In the genomic region with DNA sequence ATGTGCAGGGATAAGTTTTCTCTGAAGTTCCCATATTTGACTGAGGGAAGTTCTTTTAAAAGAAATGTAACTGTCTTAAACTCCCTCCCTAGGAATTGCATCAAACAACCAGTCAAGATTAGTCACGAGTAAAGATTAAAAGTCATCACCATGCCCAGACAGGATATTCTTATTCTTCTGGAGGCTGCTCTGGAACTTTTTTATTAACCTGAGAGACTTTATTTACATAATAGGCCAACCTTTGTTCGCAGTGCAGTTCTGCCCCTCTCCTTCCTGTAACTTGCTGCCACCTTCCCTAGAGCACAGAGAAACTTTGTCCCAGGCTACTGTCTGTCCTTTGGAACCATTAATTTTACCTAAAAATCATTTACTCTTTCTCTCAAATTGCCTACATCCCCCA, we compare ENCODE assay signal across 23 cellular contexts. TPM values are rescaled to one million over a fixed set of nuclear protein-coding genes. Genes with fewer than 3 reads are reported as not detected.
DNase-seq lines count a peak whose midpoint lies in the region; ATAC-seq and TF ChIP-seq lines count a peak whose summit lies in the region.
"Had no signal": no experiment of that assay in that cellular context is flagged by ENCODE, and none has a peak within 500 bp of the region (broad histone marks: within the 10 kb centered on the region; RNA-seq: fewer than 3 reads in every experiment).

No MANE protein-coding gene starts in this region.

- H3K27ac ChIP-seq in breast epithelium (no peak overlapping the region), dorsolateral prefrontal cortex (peak overlapping the region in 1 of 59 donors; percentile 5)
- H3K27ac ChIP-seq: 22Rv1; BLaER1 treated with 17β-estradiol and CSF1 and Interleukin-3, amounts not matched to agents 10 nM and 100 nM; PC-9; SK-N-MC had no signal

- peak; percentile 70 for ATAC-seq in esophagus mucosa
- peak; percentile 90 for ATAC-seq in mucosa of descending colon
- ATAC-seq in GM21786 (IDR thresholded peaks at IDR 0.05; ENCODE audit: unreplicated experiment): no peak
- ATAC-seq: HCT116 had no signal

- H3K36me3 Mint-ChIP-seq in MCF 10A (ENCODE audit: insufficient read depth, unreplicated experiment): no peaks in the 10 kb centered on the region

- CTCF ChIA-PET in MCF 10A (lab: Yijun Ruan, JAX): no interaction called here

- peaks cover 13% of the 10 kb centered on the region for H3K9me3 Mint-ChIP-seq in MCF 10A (ENCODE audit: unreplicated experiment)

- H3K4me1 ChIP-seq in breast epithelium (no peaks in the 10 kb centered on the region), mucosa of descending colon (ENCODE audit: low read depth) (no peaks in the 10 kb centered on the region)
- H3K4me1 ChIP-seq: BLaER1 treated with 17β-estradiol and CSF1 and Interleukin-3, amounts not matched to agents 10 nM and 100 nM had no signal

- TF ChIP-seq CTCF in MCF 10A (IDR thresholded peaks at IDR 0.05; ENCODE audit: unreplicated experiment): no peak
- no peak for TF ChIP-seq CTCF in breast epithelium (IDR thresholded peaks at IDR 0.05)
- TF ChIP-seq CTCF in mucosa of descending colon (IDR thresholded peaks at IDR 0.05): no peak
- no peak for TF ChIP-seq CTCF in dorsolateral prefrontal cortex (IDR thresholded peaks at IDR 0.05 in 54 of 56, conservative IDR thresholded peaks at IDR 0.05 in 2 of 56; ENCODE audit: low read depth in 1 of 56, partially characterized antibody in 56 of 56)

- no peak for TF ChIP-seq POLR2A in breast epithelium (IDR thresholded peaks at IDR 0.05)

- H3K4me3 ChIP-seq in breast epithelium: no peak overlapping the region
- no peak overlapping the region for H3K4me3 ChIP-seq in mucosa of descending colon
- no peak overlapping the region for H3K4me3 ChIP-seq in dorsolateral prefrontal cortex
- H3K4me3 ChIP-seq: BLaER1 treated with 17β-estradiol and CSF1 and Interleukin-3, amounts not matched to agents 10 nM and 100 nM; PC-9; SK-N-MC had no signal

- H3K9me3 ChIP-seq in breast epithelium (no peaks in the 10 kb centered on the region), mucosa of descending colon (no peaks in the 10 kb centered on the region)
- H3K9me3 ChIP-seq: BLaER1 treated with 17β-estradiol and CSF1 and Interleukin-3, amounts not matched to agents 10 nM and 100 nM; Caco-2 had no signal

- no peaks in the 10 kb centered on the region for H3K27me3 Mint-ChIP-seq in MCF 10A (ENCODE audit: insufficient read depth, unreplicated experiment)
- H3K27me3 Mint-ChIP-seq: CD4-positive, alpha-beta memory T cell; IgD-negative memory B cell had no signal

- peak overlapping the region; percentile 47 for H3K27ac Mint-ChIP-seq in MCF 10A (ENCODE audit: low read depth, unreplicated experiment)
- H3K27ac Mint-ChIP-seq: CD4-positive, alpha-beta memory T cell; IgD-negative memory B cell had no signal

- POLR2A ChIA-PET in MCF 10A (lab: Yijun Ruan, JAX): no interaction called here

- no peaks in the 10 kb centered on the region for H3K36me3 ChIP-seq in breast epithelium
- H3K36me3 ChIP-seq in mucosa of descending colon (ENCODE audit: low read depth): no peaks in the 10 kb centered on the region
- H3K36me3 ChIP-seq: BLaER1 treated with 17β-estradiol and CSF1 and Interleukin-3, amounts not matched to agents 10 nM and 100 nM had no signal

- intact Hi-C loops in MCF 10A (cut with micrococcal nuclease) (no loop called here), breast epithelium (cut with DNase I; ENCODE audit: low total_unique reads) (no loop called here), mucosa of descending colon (cut with DNase I, micrococcal nuclease) (no loop called here), dorsolateral prefrontal cortex (cut with DNase I) (no loop called here)

- H3K27me3 ChIP-seq in breast epithelium: no peaks in the 10 kb centered on the region
- H3K27me3 ChIP-seq in dorsolateral prefrontal cortex: no peaks in the 10 kb centered on the region
- H3K27me3 ChIP-seq: BLaER1 treated with 17β-estradiol and CSF1 and Interleukin-3, amounts not matched to agents 10 nM and 100 nM had no signal

- peaks cover 17% of the 10 kb centered on the region for H3K4me1 Mint-ChIP-seq in MCF 10A (ENCODE audit: insufficient read depth, unreplicated experiment)
- H3K4me1 Mint-ChIP-seq: CD4-positive, alpha-beta memory T cell; IgD-negative memory B cell had no signal

- H3K4me3 Mint-ChIP-seq in MCF 10A (ENCODE audit: unreplicated experiment): no peak overlapping the region
- H3K4me3 Mint-ChIP-seq: CD4-positive, alpha-beta memory T cell; IgD-negative memory B cell had no signal

- no TSS peak for BruUV-seq in MCF 10A (replicated peaks; lab: Mats Ljungman, UMichigan)

- DNase-seq in MCF 10A (ENCODE audit: unreplicated experiment): no peak
- no peak for DNase-seq in breast epithelium (ENCODE audit: low spot score in 2 of 2)
- DNase-seq in LoVo (ENCODE audit: low spot score): peak; percentile 22
- DNase-seq in mucosa of descending colon: no peak
- no peak for DNase-seq in hypothalamus (lab: John Stamatoyannopoulos, UW)
- DNase-seq in dorsolateral prefrontal cortex: no peak
- DNase-seq: Caco-2; CD4-positive, alpha-beta memory T cell; DMS 273 treated with DMSO at 0.1 percent for 48 hours; DMS79 treated with DMSO at 0.1 percent for 48 hours; NCI-H1417; NCI-H1694 treated with DMSO at 0.1 percent for 48 hours; NCI-H748 treated with DMSO at 0.1 percent for 48 hours; PC-9; RPMI8226; SHP77 treated with DMSO at 0.1 percent for 48 hours had no signal

RNA-seq across cellular contexts. Expression of a gene that starts 9.8 kb away (rescaled TPM):
- total RNA-seq in MCF 10A (2022) (34.9 and 64.0 TPM in 2 replicates), breast epithelium (10 to 100 TPM; 34.1 to 60.9 (median 35.4) TPM), esophagus mucosa (20.9 TPM), mucosa of descending colon (10 to 100 TPM; 49.1 to 51.6 (median 50.6) TPM), dorsolateral prefrontal cortex (10 to 100 TPM; 37.3 to 96.2 (median 67.6) TPM)

RNA-seq across cellular contexts. Expression of a gene that starts 58.9 kb away (rescaled TPM):
- total RNA-seq in MCF 10A (2022): 80.9 and 82.5 TPM in 2 replicates
- 100 to 1,000 TPM in 2 of 3 donors, 10 to 100 TPM in 1; 93.7 to 116 (median 110) TPM for total RNA-seq in breast epithelium
- 43.6 TPM for total RNA-seq in esophagus mucosa
- 10 to 100 TPM; 41.3 to 62.7 (median 53.2) TPM for total RNA-seq in mucosa of descending colon
- total RNA-seq in dorsolateral prefrontal cortex: 10 to 100 TPM; 31.5 to 63.5 (median 49.8) TPM
